12 cellular contexts compared by ENCODE assay signal in genomic region chr6:165704001-165704748, GRCh38. TPM values are rescaled to one million over a fixed set of nuclear protein-coding genes. Genes with fewer than 3 reads are reported as not detected.
DNase-seq lines count a peak whose midpoint lies in the region; ATAC-seq and TF ChIP-seq lines count a peak whose summit lies in the region.
"Had no signal": no experiment of that assay in that cellular context is flagged by ENCODE, and none has a peak within 500 bp of the region (broad histone marks: within the 10 kb centered on the region; RNA-seq: fewer than 3 reads in every experiment).

No MANE protein-coding gene starts in this region.

- H3K9ac ChIP-seq in Karpas-422 (ENCODE audit: low read length) = no peak overlapping the region

- H3K4me2 ChIP-seq in Karpas-422 (ENCODE audit: low read depth, low read length, poor library complexity, severe bottlenecking) = no peak overlapping the region

- H3K9me2 ChIP-seq in Karpas-422 (replicated peaks; ENCODE audit: insufficient read depth, low read length) = no peaks in the 10 kb centered on the region

- H2AFZ ChIP-seq in Karpas-422 (ENCODE audit: low read length) = no peak overlapping the region

- H4K20me1 ChIP-seq in Karpas-422 (ENCODE audit: insufficient read depth, low read depth, low read length) = no peaks in the 10 kb centered on the region

- H3K27ac ChIP-seq in brain microvascular endothelial cell = no peak overlapping the region
- H3K27ac ChIP-seq in Karpas-422 (ENCODE audit: low read length) = no peak overlapping the region

- no peaks in the 10 kb centered on the region for H3K27me3 ChIP-seq in brain microvascular endothelial cell (replicated peaks)
- H3K27me3 ChIP-seq in Karpas-422 (ENCODE audit: low read length) = no peaks in the 10 kb centered on the region

- H3K4me1 ChIP-seq in Karpas-422 (ENCODE audit: low read length) = no peaks in the 10 kb centered on the region

- in situ Hi-C loops in brain microvascular endothelial cell (cut with HindIII; ENCODE audit: low pct_ligation_motif_present, low sequenced_read_pairs) = no loop called here

- no peak for TF ChIP-seq CTCF in brain microvascular endothelial cell (IDR thresholded peaks at IDR 0.05; ENCODE audit: low read depth, low read length, missing control alignments)

- DNase-seq in brain microvascular endothelial cell = peak; percentile 77
- DNase-seq in occipital lobe (lab: John Stamatoyannopoulos, UW) = peak; percentile 82
- no peak for DNase-seq in Karpas-422
- no peak for DNase-seq in NCI-H2171 (lab: John Stamatoyannopoulos, UW)
- DNase-seq in AG08395 (ENCODE audit: low spot score) = no peak
- no peak for DNase-seq in activated CD4-positive, alpha-beta T cell treated with anti-CD3 and anti-CD28 coated beads, Interleukin-2, amount 50 U/mL, for 4 hours
- DNase-seq: NCI-H1694; small intestine; stimulated activated CD8-positive, alpha-beta memory T cell treated with anti-CD3 and anti-CD28 coated beads, Interleukin-4, amount 100 ng/mL, for 48 hours had no signal

- ATAC-seq in GM18867 (IDR thresholded peaks at IDR 0.05; ENCODE audit: unreplicated experiment) = peak; percentile 64
- ATAC-seq in HG03139 (IDR thresholded peaks at IDR 0.05; ENCODE audit: unreplicated experiment) = peak; percentile 59
- ATAC-seq: activated T-helper 17 cell treated with anti-CD3 and anti-CD28 coated beads, Interleukin-2, amount 50 U/mL, for 72 hours had no signal

- H3K9me3 ChIP-seq in Karpas-422 (ENCODE audit: low read length) = no peaks in the 10 kb centered on the region

- H3K4me3 ChIP-seq in brain microvascular endothelial cell (ENCODE audit: low read depth, low read length) = no peak overlapping the region
- no peak overlapping the region for H3K4me3 ChIP-seq in Karpas-422 (ENCODE audit: low read length)

- H3K79me2 ChIP-seq in Karpas-422 (ENCODE audit: low read length) = no peaks in the 10 kb centered on the region

- H3K36me3 ChIP-seq in brain microvascular endothelial cell (replicated peaks) (no peaks in the 10 kb centered on the region), Karpas-422 (ENCODE audit: insufficient read depth, low read length) (no peaks in the 10 kb centered on the region)

RNA-seq across cellular contexts. Expression of gene PDE10A, which starts 41.1 kb away (rescaled TPM):
- total RNA-seq in occipital lobe = 62.7 TPM
- total RNA-seq in Karpas-422 (2014; rRNA removed; shearing (Covaris generic); ENCODE audit: low replicate concordance) = not detected in 2 replicates
- total RNA-seq: activated T-helper 17 cell treated with anti-CD3 and anti-CD28 coated beads, Interleukin-2, amount 50 U/mL, for 72 hours had no signal

Comparison
In these comparisons a context has a peak if more than half of its experiments do, and no peak if none do; other contexts are left out.
1. DNase-seq: peak in brain microvascular endothelial cell (single experiment) and occipital lobe (single experiment); none in Karpas-422 (single experiment), NCI-H2171 (single experiment), AG08395 (single experiment) and activated CD4-positive, alpha-beta T cell treated with anti-CD3 and anti-CD28 coated beads, Interleukin-2, amount 50 U/mL, for 4 hours (0 of 2).
2. RNA of gene PDE10A, which starts 41.1 kb away (total RNA-seq): 62.7 TPM in occipital lobe (single experiment); not detected in Karpas-422; every median in the first group is over 10 times any median in the second.